Comparison of ENCODE assay signal across 20 cellular contexts in the genomic region with DNA sequence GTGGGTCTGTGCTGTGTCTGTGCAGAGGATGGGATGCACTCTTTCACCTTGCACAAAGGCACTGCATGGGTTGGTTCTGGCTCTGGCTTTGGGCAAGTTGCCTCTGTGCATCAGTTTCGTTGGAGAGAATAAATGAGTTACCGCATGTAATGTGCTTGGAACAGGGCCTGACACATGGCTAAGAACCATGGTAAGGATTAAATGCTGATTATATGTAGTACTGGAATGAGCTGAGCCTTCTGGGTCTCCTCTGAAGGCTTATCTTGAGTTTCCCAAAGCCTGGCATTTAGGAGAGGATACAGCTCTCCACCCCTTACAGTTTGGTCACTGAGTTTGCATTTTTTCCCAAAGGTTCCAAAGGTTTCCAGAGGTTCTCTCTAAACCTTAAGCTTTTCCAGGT.
"Had no signal": no experiment of that assay in that cellular context is flagged by ENCODE, and none has a peak within 500 bp of the region (broad histone marks: within the 10 kb centered on the region; RNA-seq: fewer than 3 reads in every experiment).

No MANE protein-coding gene starts in this region.

- H3K4me1 ChIP-seq: colonic mucosa had no signal

- H3K36me3 ChIP-seq: colonic mucosa, heart right ventricle, right atrium auricular region, sigmoid colon, suprapubic skin, thyroid gland, upper lobe of right lung, vagina had no signal

- H3K27ac ChIP-seq: colonic mucosa, heart right ventricle, right atrium auricular region, sigmoid colon, suprapubic skin, upper lobe of right lung, vagina had no signal

- H3K27ac Mint-ChIP-seq: endodermal cell, natural killer cell had no signal

- H3K4me3 Mint-ChIP-seq: endodermal cell, mesothelial cell of epicardium, natural killer cell had no signal

- H3K36me3 Mint-ChIP-seq: mesothelial cell of epicardium, natural killer cell had no signal

- H3K9me3 Mint-ChIP-seq: endodermal cell, mesothelial cell of epicardium, natural killer cell, neural crest cell had no signal

- H3K4me3 ChIP-seq: colonic mucosa, heart right ventricle, right atrium auricular region, sigmoid colon, skin epidermis, suprapubic skin, thyroid gland, upper lobe of right lung, vagina had no signal

- ATAC-seq: heart right ventricle, left lobe of liver, natural killer cell, upper lobe of right lung had no signal

- H3K27me3 ChIP-seq: colonic mucosa, heart right ventricle, right atrium auricular region, sigmoid colon, suprapubic skin, thyroid gland, upper lobe of right lung, vagina had no signal

- DNase-seq: colonic mucosa; effector CD4-positive, alpha-beta T cell; endodermal cell; erythroblast; heart right ventricle; islet precursor cell; mammary epithelial cell; natural killer cell; sigmoid colon; stimulated activated CD4-positive, alpha-beta T cell treated with anti-CD3 and anti-CD28 coated beads, Interleukin-2, amount 100 ng/mL, for 48 hours; stimulated activated naive CD4-positive, alpha-beta T cell treated with Interleukin-2 at 50 U/mL for 16 hours; thyroid gland; upper lobe of right lung had no signal

- H3K9me3 ChIP-seq: colonic mucosa, heart right ventricle, right atrium auricular region, sigmoid colon, suprapubic skin, thyroid gland, upper lobe of right lung, vagina had no signal
